23 cellular contexts compared by ENCODE assay signal in the genomic region with DNA sequence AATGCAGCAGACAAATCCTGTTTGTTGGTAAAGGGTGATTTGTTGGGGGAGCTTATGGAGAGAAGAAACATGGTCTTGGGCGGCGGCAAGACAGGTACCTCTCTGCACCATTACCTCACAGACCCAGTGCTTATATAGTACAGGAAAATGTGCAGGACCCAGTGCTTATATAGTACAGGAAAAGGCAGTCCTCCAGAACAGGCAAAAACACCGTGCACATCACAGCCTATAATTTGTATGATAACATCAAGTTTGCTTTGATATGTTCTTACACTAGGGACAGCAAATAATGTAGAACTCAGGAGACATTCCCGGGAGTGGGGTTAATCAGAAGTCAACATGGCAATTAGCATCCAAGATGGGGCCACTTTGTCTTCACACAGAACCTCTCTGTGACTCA. TPM values are rescaled to one million over a fixed set of nuclear protein-coding genes. Genes with fewer than 3 reads are reported as not detected.
DNase-seq lines count a peak whose midpoint lies in the region; ATAC-seq lines count a peak whose summit lies in the region.
"Had no signal": no experiment of that assay in that cellular context is flagged by ENCODE, and none has a peak within 500 bp of the region (broad histone marks: within the 10 kb centered on the region; RNA-seq: fewer than 3 reads in every experiment).

No MANE protein-coding gene starts in this region.

- POLR2A ChIA-PET in CD8-positive, alpha-beta memory T cell (lab: Charles Lee), result no interaction called here

- peaks cover 54% of the 10 kb centered on the region for H3K4me1 ChIP-seq in CD8-positive, alpha-beta memory T cell (ENCODE audit: insufficient read depth, low read length)
- H3K4me1 ChIP-seq: A549, BE2C, HAP-1, SJSA1 had no signal

- H3K4me3 Mint-ChIP-seq in activated naive CD4-positive, alpha-beta T cell treated with anti-CD3 and anti-CD28 coated beads, Interleukin-2, amount 50 U/mL, for 24 hours, result peak overlapping the region; percentile 7
- no peak overlapping the region for H3K4me3 Mint-ChIP-seq in CD8-positive, alpha-beta memory T cell
- no peak overlapping the region for H3K4me3 Mint-ChIP-seq in central memory CD8-positive, alpha-beta T cell
- no peak overlapping the region for H3K4me3 Mint-ChIP-seq in stimulated activated effector memory CD8-positive, alpha-beta T cell treated with anti-CD3 and anti-CD28 coated beads, Interleukin-12 subunit alpha, Interleukin-12 subunit beta, amount 100 ng/mL, for 72 hours
- H3K4me3 Mint-ChIP-seq: GM23338 had no signal

- H3K36me3 Mint-ChIP-seq in activated naive CD4-positive, alpha-beta T cell treated with anti-CD3 and anti-CD28 coated beads, Interleukin-2, amount 50 U/mL, for 24 hours, result peaks cover 29% of the 10 kb centered on the region
- H3K36me3 Mint-ChIP-seq in activated naive CD4-positive, alpha-beta T cell treated with anti-CD3 and anti-CD28 coated beads, Interleukin-2, amount 50 U/mL, for 72 hours, result peaks cover 9 to 81% of the 10 kb centered on the region in 2 donors
- H3K36me3 Mint-ChIP-seq in CD8-positive, alpha-beta memory T cell, result peaks cover 14 to 58% (median 29%) of the 10 kb centered on the region in 3 donors
- peaks cover 20% of the 10 kb centered on the region for H3K36me3 Mint-ChIP-seq in central memory CD8-positive, alpha-beta T cell (ENCODE audit: insufficient read depth)
- peaks cover 44% of the 10 kb centered on the region for H3K36me3 Mint-ChIP-seq in stimulated activated effector memory CD8-positive, alpha-beta T cell treated with anti-CD3 and anti-CD28 coated beads, Interleukin-12 subunit alpha, Interleukin-12 subunit beta, amount 100 ng/mL, for 72 hours

- in situ Hi-C loops in G401 (cut with HindIII; ENCODE audit: low sequenced_read_pairs), result no loop called here

- H3K27ac ChIP-seq in CD8-positive, alpha-beta memory T cell (ENCODE audit: low read depth, low read length), result no peak overlapping the region
- H3K27ac ChIP-seq: A549, SJSA1 had no signal

- no peak for ATAC-seq in activated naive CD4-positive, alpha-beta T cell treated with anti-CD3 and anti-CD28 coated beads, Interleukin-2, amount 50 U/mL, for 72 hours
- no peak for ATAC-seq in central memory CD8-positive, alpha-beta T cell (replicated peaks; ENCODE audit: extremely low read depth, poor library complexity, severe bottlenecking)
- no peak for ATAC-seq in stimulated activated effector memory CD8-positive, alpha-beta T cell treated with anti-CD3 and anti-CD28 coated beads, Interleukin-12 subunit alpha, Interleukin-12 subunit beta, amount 100 ng/mL, for 72 hours
- ATAC-seq: A549, GM12878, GM23338, Right ventricle myocardium inferior had no signal

- no peak overlapping the region for H3K4me3 ChIP-seq in CD8-positive, alpha-beta memory T cell (ENCODE audit: low read length)
- H3K4me3 ChIP-seq: A549, GM12878, GM23338, HAP-1, MG63, SJSA1 had no signal

- no peak for DNase-seq in activated naive CD4-positive, alpha-beta T cell treated with anti-CD3 and anti-CD28 coated beads, Interleukin-2, amount 50 U/mL, for 72 hours (ENCODE audit: low spot score in 2 of 2)
- DNase-seq in CD8-positive, alpha-beta memory T cell, result no peak
- DNase-seq in central memory CD8-positive, alpha-beta T cell (ENCODE audit: low spot score in 2 of 2), result no peak
- DNase-seq in stimulated activated effector memory CD8-positive, alpha-beta T cell treated with anti-CD3 and anti-CD28 coated beads, Interleukin-12 subunit alpha, Interleukin-12 subunit beta, amount 100 ng/mL, for 72 hours (ENCODE audit: low spot score in 2 of 2), result no peak
- DNase-seq in dermis blood vessel endothelial cell (no peak), GM19240 (ENCODE audit: insufficient read length, low spot score) (no peak), G401 (ENCODE audit: low spot score) (no peak)
- DNase-seq: BE2C, DMS79, Kasumi-1, MG63, NCI-H1417, NCI-H187, NCI-H446, NCI-H526, OCI-M1 had no signal

- CTCF ChIA-PET in CD8-positive, alpha-beta memory T cell (lab: Charles Lee), result no interaction called here

- no peaks in the 10 kb centered on the region for H3K9me3 ChIP-seq in CD8-positive, alpha-beta memory T cell (ENCODE audit: low read length)
- H3K9me3 ChIP-seq: BE2C, MG63 had no signal

- H3K4me1 Mint-ChIP-seq in activated naive CD4-positive, alpha-beta T cell treated with anti-CD3 and anti-CD28 coated beads, Interleukin-2, amount 50 U/mL, for 24 hours, result peaks cover 91% of the 10 kb centered on the region
- peaks cover 57 to 86% (median 82%) of the 10 kb centered on the region in 3 donors for H3K4me1 Mint-ChIP-seq in CD8-positive, alpha-beta memory T cell
- peaks cover 63% of the 10 kb centered on the region for H3K4me1 Mint-ChIP-seq in central memory CD8-positive, alpha-beta T cell
- peaks cover 75% of the 10 kb centered on the region for H3K4me1 Mint-ChIP-seq in stimulated activated effector memory CD8-positive, alpha-beta T cell treated with anti-CD3 and anti-CD28 coated beads, Interleukin-12 subunit alpha, Interleukin-12 subunit beta, amount 100 ng/mL, for 72 hours
- H3K4me1 Mint-ChIP-seq: GM23338 had no signal

- H3K9me3 Mint-ChIP-seq in activated naive CD4-positive, alpha-beta T cell treated with anti-CD3 and anti-CD28 coated beads, Interleukin-2, amount 50 U/mL, for 24 hours, result peaks cover 6% of the 10 kb centered on the region
- H3K9me3 Mint-ChIP-seq in activated naive CD4-positive, alpha-beta T cell treated with anti-CD3 and anti-CD28 coated beads, Interleukin-2, amount 50 U/mL, for 72 hours, result peaks cover 3 to 17% of the 10 kb centered on the region in 2 donors
- peaks cover 0 to 2% (median 0%) of the 10 kb centered on the region in 5 donors for H3K9me3 Mint-ChIP-seq in CD8-positive, alpha-beta memory T cell
- H3K9me3 Mint-ChIP-seq in central memory CD8-positive, alpha-beta T cell, result no peaks in the 10 kb centered on the region
- H3K9me3 Mint-ChIP-seq in stimulated activated effector memory CD8-positive, alpha-beta T cell treated with anti-CD3 and anti-CD28 coated beads, Interleukin-12 subunit alpha, Interleukin-12 subunit beta, amount 100 ng/mL, for 72 hours, result peaks cover 4% of the 10 kb centered on the region

- H3K27ac Mint-ChIP-seq in activated naive CD4-positive, alpha-beta T cell treated with anti-CD3 and anti-CD28 coated beads, Interleukin-2, amount 50 U/mL, for 24 hours, result peak overlapping the region; percentile 68
- H3K27ac Mint-ChIP-seq in activated naive CD4-positive, alpha-beta T cell treated with anti-CD3 and anti-CD28 coated beads, Interleukin-2, amount 50 U/mL, for 72 hours, result no peak overlapping the region
- H3K27ac Mint-ChIP-seq in CD8-positive, alpha-beta memory T cell, result peak overlapping the region in 6 of 8 donors; percentile 4 to 93 (median 77)
- H3K27ac Mint-ChIP-seq in central memory CD8-positive, alpha-beta T cell (ENCODE audit: low read depth), result peak overlapping the region; percentile 73
- H3K27ac Mint-ChIP-seq in stimulated activated effector memory CD8-positive, alpha-beta T cell treated with anti-CD3 and anti-CD28 coated beads, Interleukin-12 subunit alpha, Interleukin-12 subunit beta, amount 100 ng/mL, for 72 hours, result peak overlapping the region; percentile 86
- H3K27ac Mint-ChIP-seq: GM23338 had no signal

- H3K27me3 Mint-ChIP-seq in activated naive CD4-positive, alpha-beta T cell treated with anti-CD3 and anti-CD28 coated beads, Interleukin-2, amount 50 U/mL, for 24 hours, result no peaks in the 10 kb centered on the region
- H3K27me3 Mint-ChIP-seq in CD8-positive, alpha-beta memory T cell, result no peaks in the 10 kb centered on the region
- no peaks in the 10 kb centered on the region for H3K27me3 Mint-ChIP-seq in central memory CD8-positive, alpha-beta T cell

- H3K36me3 ChIP-seq in CD8-positive, alpha-beta memory T cell (ENCODE audit: insufficient read depth, low read length), result peaks cover 10% of the 10 kb centered on the region
- H3K36me3 ChIP-seq: BE2C, HAP-1, MG63, SJSA1 had no signal

- no peaks in the 10 kb centered on the region for H3K27me3 ChIP-seq in CD8-positive, alpha-beta memory T cell (ENCODE audit: insufficient read depth, low read length, poor library complexity, severe bottlenecking)
- H3K27me3 ChIP-seq: BE2C, MG63, SJSA1 had no signal

RNA-seq across cellular contexts. Expression of gene VAV1, which starts 20.9 kb away (rescaled TPM):
- total RNA-seq in activated naive CD4-positive, alpha-beta T cell treated with anti-CD3 and anti-CD28 coated beads, Interleukin-2, amount 50 U/mL, for 72 hours, result 100 to 1,000 TPM in 1 of 2 donors, 10 to 100 TPM in 1; 81.5 to 121 TPM
- 10 to 100 TPM; 51.9 to 52.9 TPM for total RNA-seq in CD8-positive, alpha-beta memory T cell
- 28.4 TPM for polyA plus RNA-seq in CD8-positive, alpha-beta memory T cell
- total RNA-seq in dermis blood vessel endothelial cell, result 0.09 TPM in 1 of 2 replicates, not detected in the other
- total RNA-seq in G401 (2014; rRNA removed; shearing (Covaris generic)), result not detected in 2 replicates
- total RNA-seq: SJSA1 had no signal

RNA-seq across cellular contexts. Expression of gene SH2D3A, which starts 26.2 kb away (rescaled TPM):
- 10 to 100 TPM; 16.4 to 33.0 TPM for total RNA-seq in activated naive CD4-positive, alpha-beta T cell treated with anti-CD3 and anti-CD28 coated beads, Interleukin-2, amount 50 U/mL, for 72 hours
- 10 to 100 TPM; 21.3 TPM for total RNA-seq in CD8-positive, alpha-beta memory T cell
- polyA plus RNA-seq in CD8-positive, alpha-beta memory T cell, result 40.6 TPM
- 6.0 and 6.3 TPM in 2 replicates for total RNA-seq in dermis blood vessel endothelial cell
- 12.2 and 16.1 TPM in 2 replicates for total RNA-seq in G401 (2014; rRNA removed; shearing (Covaris generic))
- total RNA-seq: Right ventricle myocardium inferior, SJSA1 had no signal

RNA-seq across cellular contexts. Expression of gene TRIP10, which starts 53.9 kb away (rescaled TPM):
- 100 to 1,000 TPM in 1 of 2 donors, 10 to 100 TPM in 1; 47.1 to 109 TPM for total RNA-seq in activated naive CD4-positive, alpha-beta T cell treated with anti-CD3 and anti-CD28 coated beads, Interleukin-2, amount 50 U/mL, for 72 hours
- total RNA-seq in CD8-positive, alpha-beta memory T cell, result 10 to 100 TPM; 44.6 to 47.8 TPM
- polyA plus RNA-seq in CD8-positive, alpha-beta memory T cell, result 2.0 TPM
- total RNA-seq in dermis blood vessel endothelial cell, result 35.5 and 40.7 TPM in 2 replicates
- total RNA-seq in G401 (2014; rRNA removed; shearing (Covaris generic)), result 74.8 and 108 TPM in 2 replicates

RNA-seq across cellular contexts. Expression of gene GPR108, which starts 56.0 kb away (rescaled TPM):
- total RNA-seq in activated naive CD4-positive, alpha-beta T cell treated with anti-CD3 and anti-CD28 coated beads, Interleukin-2, amount 50 U/mL, for 72 hours, result 10 to 100 TPM; 45.4 to 91.8 TPM
- total RNA-seq in CD8-positive, alpha-beta memory T cell, result 10 to 100 TPM; 72.0 to 74.0 TPM
- 108 TPM for polyA plus RNA-seq in CD8-positive, alpha-beta memory T cell
- 56.2 and 59.1 TPM in 2 replicates for total RNA-seq in dermis blood vessel endothelial cell
- 27.5 and 34.7 TPM in 2 replicates for total RNA-seq in G401 (2014; rRNA removed; shearing (Covaris generic))

Comparison
In these comparisons a context has a peak if more than half of its experiments do, and no peak if none do; other contexts are left out.
1. H3K27ac Mint-ChIP-seq: peak in activated naive CD4-positive, alpha-beta T cell treated with anti-CD3 and anti-CD28 coated beads, Interleukin-2, amount 50 U/mL, for 24 hours (single experiment), CD8-positive, alpha-beta memory T cell (6 of 8), central memory CD8-positive, alpha-beta T cell (single experiment) and stimulated activated effector memory CD8-positive, alpha-beta T cell treated with anti-CD3 and anti-CD28 coated beads, Interleukin-12 subunit alpha, Interleukin-12 subunit beta, amount 100 ng/mL, for 72 hours (single experiment); none in activated naive CD4-positive, alpha-beta T cell treated with anti-CD3 and anti-CD28 coated beads, Interleukin-2, amount 50 U/mL, for 72 hours (0 of 2).
2. RNA of gene VAV1, which starts 20.9 kb away (total RNA-seq): 81.5 to 121 TPM in activated naive CD4-positive, alpha-beta T cell treated with anti-CD3 and anti-CD28 coated beads, Interleukin-2, amount 50 U/mL, for 72 hours and 51.9 to 52.9 TPM in CD8-positive, alpha-beta memory T cell; 0.09 TPM in dermis blood vessel endothelial cell and not detected in G401; every median in the first group is over 10 times any median in the second.